ENCODE assay signal across 9 cellular contexts in the genomic region with DNA sequence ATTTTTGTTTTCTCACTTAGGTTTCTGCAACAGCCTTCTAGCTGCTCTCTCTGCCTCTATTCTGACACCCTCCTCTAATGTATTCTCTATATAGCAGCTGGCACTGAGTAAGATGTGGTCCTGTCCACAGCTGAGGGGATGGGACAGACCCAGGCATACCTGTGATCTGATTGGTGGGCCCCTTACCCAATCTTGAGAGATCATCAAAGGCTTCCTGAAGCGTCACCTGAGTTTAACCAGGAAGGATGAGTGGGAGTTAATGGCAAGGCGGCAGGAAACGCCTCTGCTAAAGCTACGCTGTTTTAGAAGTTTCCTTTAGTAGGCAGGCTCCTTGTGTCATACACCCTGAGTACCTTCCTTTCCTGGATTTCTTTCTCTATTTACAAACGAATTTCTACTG. TPM values are rescaled to one million over a fixed set of nuclear protein-coding genes. Genes with fewer than 3 reads are reported as not detected.
DNase-seq lines count a peak whose midpoint lies in the region; ATAC-seq and TF ChIP-seq lines count a peak whose summit lies in the region.
"Had no signal": no experiment of that assay in that cellular context is flagged by ENCODE, and none has a peak within 500 bp of the region (broad histone marks: within the 10 kb centered on the region; RNA-seq: fewer than 3 reads in every experiment).

No MANE protein-coding gene starts in this region.

- H3K4me1 Mint-ChIP-seq in activated naive CD8-positive, alpha-beta T cell treated with anti-CD3 and anti-CD28 coated beads for 36 hours = peaks cover 71% of the 10 kb centered on the region

- no peaks in the 10 kb centered on the region for H3K27me3 Mint-ChIP-seq in activated naive CD8-positive, alpha-beta T cell treated with anti-CD3 and anti-CD28 coated beads for 36 hours

- H3K27ac Mint-ChIP-seq in activated naive CD8-positive, alpha-beta T cell treated with anti-CD3 and anti-CD28 coated beads for 36 hours = peak overlapping the region; percentile 86

- peaks cover 10% of the 10 kb centered on the region for H3K36me3 Mint-ChIP-seq in activated naive CD8-positive, alpha-beta T cell treated with anti-CD3 and anti-CD28 coated beads for 36 hours

- no peak overlapping the region for H3K27ac ChIP-seq in coronary artery
- H3K27ac ChIP-seq: parathyroid adenoma had no signal

- H3K9me3 Mint-ChIP-seq in activated naive CD8-positive, alpha-beta T cell treated with anti-CD3 and anti-CD28 coated beads for 36 hours = no peaks in the 10 kb centered on the region

- peak overlapping the region; percentile 79 for H3K4me3 Mint-ChIP-seq in activated naive CD8-positive, alpha-beta T cell treated with anti-CD3 and anti-CD28 coated beads for 36 hours

- no peak overlapping the region for H3K4me3 ChIP-seq in coronary artery

- DNase-seq in T-helper 22 cell (ENCODE audit: low read depth) = peak; percentile 72
- peak; percentile 72 for DNase-seq in activated naive CD8-positive, alpha-beta T cell treated with anti-CD3 and anti-CD28 coated beads for 36 hours
- peak; percentile 34 to 78 for DNase-seq in stimulated activated CD8-positive, alpha-beta memory T cell treated with anti-CD3 and anti-CD28 coated beads, Interleukin-15, amount 100 ng/mL, for 4 hours (ENCODE audit: low read depth in 2 of 2)
- no peak for DNase-seq in Kasumi-1 (lab: John Stamatoyannopoulos, UW)
- DNase-seq in coronary artery (ENCODE audit: low spot score) = no peak
- DNase-seq in RKO (ENCODE audit: low spot score) = no peak

- no peak for TF ChIP-seq CTCF in coronary artery (IDR thresholded peaks at IDR 0.05)

- peak; percentile 41 for ATAC-seq in GM19043 (IDR thresholded peaks at IDR 0.05; ENCODE audit: low read depth, unreplicated experiment)
- ATAC-seq in GM21367 (IDR thresholded peaks at IDR 0.05; ENCODE audit: unreplicated experiment) = no peak

RNA-seq across cellular contexts. Expression of a gene that starts 5.7 kb away (rescaled TPM):
- total RNA-seq in activated naive CD8-positive, alpha-beta T cell treated with anti-CD3 and anti-CD28 coated beads for 36 hours = 10 to 100 TPM; 14.8 TPM

RNA-seq across cellular contexts. Expression of a gene that starts 52.3 kb away (rescaled TPM):
- total RNA-seq in activated naive CD8-positive, alpha-beta T cell treated with anti-CD3 and anti-CD28 coated beads for 36 hours = 10 to 100 TPM; 96.8 to 97.1 TPM

Comparison
In these comparisons a context has a peak if more than half of its experiments do, and no peak if none do; other contexts are left out.
1. DNase-seq: peak in T-helper 22 cell (single experiment), activated naive CD8-positive, alpha-beta T cell treated with anti-CD3 and anti-CD28 coated beads for 36 hours (single experiment) and stimulated activated CD8-positive, alpha-beta memory T cell treated with anti-CD3 and anti-CD28 coated beads, Interleukin-15, amount 100 ng/mL, for 4 hours (2 of 2); none in Kasumi-1 (0 of 2), coronary artery (single experiment) and RKO (single experiment).